Comparison of ENCODE assay signal across 19 cellular contexts in genomic region chr4:110152386-110152785, GRCh38. TPM values are rescaled to one million over a fixed set of nuclear protein-coding genes. Genes with fewer than 3 reads are reported as not detected.
DNase-seq lines count a peak whose midpoint lies in the region; ATAC-seq and TF ChIP-seq lines count a peak whose summit lies in the region.
"Had no signal": no experiment of that assay in that cellular context is flagged by ENCODE, and none has a peak within 500 bp of the region (broad histone marks: within the 10 kb centered on the region; RNA-seq: fewer than 3 reads in every experiment).

No MANE protein-coding gene starts in this region.

- no peak overlapping the region for H3K9ac ChIP-seq in H9 (ENCODE audit: extremely low read depth, insufficient read length, low read length)
- no peak overlapping the region for H3K9ac ChIP-seq in trophoblast cell (ENCODE audit: low read length)

- TF ChIP-seq CTCF in H9 (conservative IDR thresholded peaks at IDR 0.05) = no peak
- TF ChIP-seq CTCF in omental fat pad (IDR thresholded peaks at IDR 0.05) = no peak
- no peak for TF ChIP-seq CTCF in A673 (conservative IDR thresholded peaks at IDR 0.05; ENCODE audit: low read depth, low read length)

- H3K23ac ChIP-seq in H9 (ENCODE audit: insufficient read length, low read depth, low read length) = no peak overlapping the region
- H3K23ac ChIP-seq in trophoblast cell (ENCODE audit: low read length) = no peak overlapping the region

- no peak overlapping the region for H3K56ac ChIP-seq in H9 (ENCODE audit: insufficient read length, low read depth, low read length)

- intact Hi-C loops in head of caudate nucleus (cut with DNase I) = no loop called here
- intact Hi-C loops in A673 (cut with micrococcal nuclease; ENCODE audit: unreplicated experiment) = no loop called here

- H3K4me3 Mint-ChIP-seq in H9 = no peak overlapping the region
- H3K4me3 Mint-ChIP-seq: CD4-positive, CD25-positive, alpha-beta regulatory T cell; CD8-positive, alpha-beta memory T cell had no signal

- no peak overlapping the region for H3K14ac ChIP-seq in H9 (ENCODE audit: insufficient read depth, low read length)
- H3K14ac ChIP-seq in trophoblast cell (ENCODE audit: low read length) = peak overlapping the region; percentile 30

- no peak overlapping the region for H2AFZ ChIP-seq in H9 (ENCODE audit: low read length)
- H2AFZ ChIP-seq in trophoblast cell (ENCODE audit: insufficient read depth, low read length, poor library complexity) = no peak overlapping the region

- no peak overlapping the region for H3T11ph ChIP-seq in H9 (ENCODE audit: low read length)

- no peak overlapping the region for H2BK5ac ChIP-seq in H9 (ENCODE audit: insufficient read length, low read length)
- H2BK5ac ChIP-seq in trophoblast cell (ENCODE audit: low read depth, low read length, poor library complexity) = no peak overlapping the region

- no peak overlapping the region for H4K12ac ChIP-seq in trophoblast cell (ENCODE audit: low read depth, low read length)

- H3K79me2 ChIP-seq in H9 (ENCODE audit: insufficient read depth, low read length) (peaks cover 7% of the 10 kb centered on the region; the same call in 1 of the 2 replicates), trophoblast cell (ENCODE audit: control insufficient read depth, insufficient read depth, low read length, poor library complexity) (no peaks in the 10 kb centered on the region)

- no peaks in the 10 kb centered on the region for H3K36me3 ChIP-seq in trophoblast cell (ENCODE audit: control insufficient read depth in 1 of 2, insufficient read depth in 2 of 2, low read length in 2 of 2)
- H3K36me3 ChIP-seq in A673 (ENCODE audit: insufficient read depth, low read length, poor library complexity, severe bottlenecking) = no peaks in the 10 kb centered on the region
- H3K36me3 ChIP-seq: HAP-1 had no signal

- POLR2A ChIA-PET in A673 (lab: Charles Lee; ENCODE audit: low non-redundant PET) = no interaction called here

- no peak overlapping the region for H2BK15ac ChIP-seq in H9 (ENCODE audit: low read depth, low read length)

- no peaks in the 10 kb centered on the region for H3K9me3 Mint-ChIP-seq in H9
- H3K9me3 Mint-ChIP-seq: CD4-positive, CD25-positive, alpha-beta regulatory T cell; CD8-positive, alpha-beta memory T cell had no signal

- H2BK20ac ChIP-seq in H9 (ENCODE audit: low read depth, low read length, poor library complexity, severe bottlenecking) = no peak overlapping the region

- H3K4me2 ChIP-seq in H9 (ENCODE audit: insufficient read depth, insufficient read length, low read length) = no peak overlapping the region
- no peak overlapping the region for H3K4me2 ChIP-seq in trophoblast cell (ENCODE audit: low read length)

- H3K18ac ChIP-seq in H9 (ENCODE audit: insufficient read length, low read depth, low read length) (no peak overlapping the region), trophoblast cell (ENCODE audit: low read length) (no peak overlapping the region)

- no peak overlapping the region for H3K4me3 ChIP-seq in trophoblast cell (ENCODE audit: low read depth, low read length)
- no peak overlapping the region for H3K4me3 ChIP-seq in A673 (ENCODE audit: low read depth, low read length, poor library complexity, severe bottlenecking)
- H3K4me3 ChIP-seq: GM12878, HAP-1 had no signal

- H3K9me3 ChIP-seq in H9 (ENCODE audit: control insufficient read depth, low read depth, low read length) (no peaks in the 10 kb centered on the region), trophoblast cell (ENCODE audit: insufficient read depth, low read depth, low read length) (no peaks in the 10 kb centered on the region), A673 (ENCODE audit: low read depth, low read length, poor library complexity, severe bottlenecking) (no peaks in the 10 kb centered on the region)
- H3K9me3 ChIP-seq: BE2C, HAP-1 had no signal

- H4K8ac ChIP-seq in H9 (replicated peaks; ENCODE audit: insufficient read length, low read depth, low read length) (no peak overlapping the region), trophoblast cell (ENCODE audit: low read depth, low read length) (no peak overlapping the region)

- DNase-seq in H9 (no peak), head of caudate nucleus (peak in 40 of 42 donors; percentile 13 to 76 (median 46)), trophoblast cell (no peak), epidermal melanocyte (ENCODE audit: insufficient read length, low spot score) (no peak), omental fat pad (ENCODE audit: low spot score) (no peak), A673 (ENCODE audit: low spot score) (no peak)
- DNase-seq: ACHN; BE2C; C1 segment of cervical spinal cord; CD4-positive, CD25-positive, alpha-beta regulatory T cell; CD8-positive, alpha-beta memory T cell; COR-L47; DMS 273 treated with DMSO at 0.1 percent for 48 hours; DMS53; DND-41; EL; IMR-90 had no signal

- peaks cover 3% of the 10 kb centered on the region for H3K79me1 ChIP-seq in H9 (ENCODE audit: insufficient read depth, low read depth, low read length, poor library complexity, severe bottlenecking)
- H3K79me1 ChIP-seq in trophoblast cell (ENCODE audit: low read length) = no peaks in the 10 kb centered on the region

- H3K4me1 ChIP-seq in H9 (ENCODE audit: insufficient read depth, low read length) (no peaks in the 10 kb centered on the region), trophoblast cell (ENCODE audit: control insufficient read depth in 1 of 2, insufficient read depth in 2 of 2, low read length in 2 of 2) (peaks cover 0 to 2% of the 10 kb centered on the region in 2 experiments), A673 (ENCODE audit: insufficient read depth, low read length, poor library complexity, severe bottlenecking) (peaks cover 18% of the 10 kb centered on the region)
- H3K4me1 ChIP-seq: BE2C had no signal

- peaks cover 0 to 2% of the 10 kb centered on the region in 2 experiments; a peak in 2 of 4 replicates for H3K4me1 Mint-ChIP-seq in H9
- H3K4me1 Mint-ChIP-seq: CD4-positive, CD25-positive, alpha-beta regulatory T cell had no signal

- no CpG with 5 or more reads among the region's 5 CpGs for WGBS in H9 (ENCODE audit: extremely low coverage, insufficient read length, low lambda C conversion rate)
- no CpG with 5 or more reads among the region's 5 CpGs for WGBS in trophoblast cell (ENCODE audit: extremely low coverage, insufficient coverage, insufficient read length)

- H3K4ac ChIP-seq in H9 (ENCODE audit: low read depth, low read length) (no peak overlapping the region), trophoblast cell (ENCODE audit: low read depth, low read length) (no peak overlapping the region)

- H3K27ac Mint-ChIP-seq in H9 = peak overlapping the region in 2 of 3 experiments; percentile 75 to 84; a peak in 3 of 7 replicates
- H3K27ac Mint-ChIP-seq: CD4-positive, CD25-positive, alpha-beta regulatory T cell; CD8-positive, alpha-beta memory T cell had no signal

- CTCF ChIA-PET in A673 (lab: Charles Lee) = interaction anchor here (0.5 kb wide), 1 partner anchor 358 kb away, joined by 8 read pairs; no protein-coding TSS in a partner anchor

- no peak for ATAC-seq in omental fat pad (ENCODE audit: low FRiP score)
- ATAC-seq: GM12878 had no signal

- H4K5ac ChIP-seq in H9 (ENCODE audit: insufficient read length, low read depth, low read length) = no peak overlapping the region

- H2AK5ac ChIP-seq in H9 (ENCODE audit: insufficient read length, low read length) = no peak overlapping the region
- H2AK5ac ChIP-seq in trophoblast cell (ENCODE audit: low read length) = peak overlapping the region; percentile 74

- BruUV-seq in A673 (replicated peaks; lab: Mats Ljungman, UMichigan) = no TSS peak

- no peaks in the 10 kb centered on the region for H4K20me1 ChIP-seq in H9 (ENCODE audit: control insufficient read depth, insufficient read depth, insufficient read length)

- H3K27ac ChIP-seq in H9 (ENCODE audit: insufficient read length, low read depth, low read length) (no peak overlapping the region), trophoblast cell (ENCODE audit: low read depth, low read length) (no peak overlapping the region), A673 (ENCODE audit: low read depth, low read length, poor library complexity, severe bottlenecking) (no peak overlapping the region)

- H2BK12ac ChIP-seq in H9 (ENCODE audit: insufficient read length, low read depth, low read length) (no peak overlapping the region), trophoblast cell (ENCODE audit: low read length) (peak overlapping the region; percentile 49)

- H3K23me2 ChIP-seq in H9 (ENCODE audit: insufficient read length, low read depth, low read length, poor library complexity, severe bottlenecking) = no peaks in the 10 kb centered on the region

- H2BK120ac ChIP-seq in H9 (ENCODE audit: low read depth, low read length, poor library complexity, severe bottlenecking) (no peak overlapping the region), trophoblast cell (ENCODE audit: insufficient read depth, low read length, poor library complexity) (peak overlapping the region; percentile 51)

- H4K91ac ChIP-seq in H9 (ENCODE audit: insufficient read length, low read depth, low read length) (no peak overlapping the region), trophoblast cell (ENCODE audit: low read depth, low read length) (no peak overlapping the region)

- peaks cover 7 to 10% (median 8%) of the 10 kb centered on the region in 3 experiments; a peak in 5 of 7 replicates for H3K36me3 Mint-ChIP-seq in H9 (ENCODE audit: insufficient read depth in 1 of 3, low read depth in 3 of 3)
- H3K36me3 Mint-ChIP-seq: CD4-positive, CD25-positive, alpha-beta regulatory T cell had no signal

- H3K27me3 ChIP-seq in H9 (ENCODE audit: insufficient read depth, low read length) (no peaks in the 10 kb centered on the region), trophoblast cell (ENCODE audit: insufficient read depth, low read length) (no peaks in the 10 kb centered on the region), A673 (replicated peaks; ENCODE audit: insufficient read depth, low read depth, low read length, poor library complexity) (no peaks in the 10 kb centered on the region)
- H3K27me3 ChIP-seq: BE2C had no signal

- no peaks in the 10 kb centered on the region for H3K27me3 Mint-ChIP-seq in H9 (ENCODE audit: low read depth)
- H3K27me3 Mint-ChIP-seq: CD8-positive, alpha-beta memory T cell had no signal

RNA-seq across cellular contexts. Expression of gene ELOVL6, which starts 46.0 kb away (rescaled TPM):
- total RNA-seq in H9 (2021) = 62.6 and 64.6 TPM in 2 replicates
- 29.1 and 30.7 TPM in 2 replicates for polyA plus RNA-seq in trophoblast cell (2013)
- 1 to 10 TPM; 2.2 to 5.8 (median 5.0) TPM for total RNA-seq in omental fat pad
- total RNA-seq in A673 (2021) = 50.0 and 55.3 TPM in 2 replicates

Comparison
In these comparisons a context has a peak if more than half of its experiments do, and no peak if none do; other contexts are left out.
1. DNase-seq: peak in head of caudate nucleus (40 of 42); none in H9 (single experiment), trophoblast cell (0 of 2), epidermal melanocyte (single experiment), omental fat pad (single experiment) and A673 (single experiment).